In genomic region chr3:195270350-195271115, GRCh38 we compare ENCODE assay signal across 1 cellular context.
A peak's percentile ranks its signal among the peaks of the same experiment; 100 is the strongest.
TF ChIP-seq lines count a peak whose summit lies in the region.

No MANE protein-coding gene starts in this region.

TF ChIP-seq in HepG2, 621 proteins besides CTCF, POLR2A, EP300 and RAD21 (continued from another document and continues in another):
- TF ChIP-seq ARID4A (CRISPR knock-in tag; IDR thresholded peaks at IDR 0.05; ENCODE audit: borderline replicate concordance): peak; percentile 43; the same call in 1 of the 2 replicates
- TF ChIP-seq, protein P1, sequence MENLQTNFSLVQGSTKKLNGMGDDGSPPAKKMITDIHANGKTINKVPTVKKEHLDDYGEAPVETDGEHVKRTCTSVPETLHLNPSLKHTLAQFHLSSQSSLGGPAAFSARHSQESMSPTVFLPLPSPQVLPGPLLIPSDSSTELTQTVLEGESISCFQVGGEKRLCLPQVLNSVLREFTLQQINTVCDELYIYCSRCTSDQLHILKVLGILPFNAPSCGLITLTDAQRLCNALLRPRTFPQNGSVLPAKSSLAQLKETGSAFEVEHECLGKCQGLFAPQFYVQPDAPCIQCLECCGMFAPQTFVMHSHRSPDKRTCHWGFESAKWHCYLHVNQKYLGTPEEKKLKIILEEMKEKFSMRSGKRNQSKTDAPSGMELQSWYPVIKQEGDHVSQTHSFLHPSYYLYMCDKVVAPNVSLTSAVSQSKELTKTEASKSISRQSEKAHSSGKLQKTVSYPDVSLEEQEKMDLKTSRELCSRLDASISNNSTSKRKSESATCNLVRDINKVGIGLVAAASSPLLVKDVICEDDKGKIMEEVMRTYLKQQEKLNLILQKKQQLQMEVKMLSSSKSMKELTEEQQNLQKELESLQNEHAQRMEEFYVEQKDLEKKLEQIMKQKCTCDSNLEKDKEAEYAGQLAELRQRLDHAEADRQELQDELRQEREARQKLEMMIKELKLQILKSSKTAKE (CRISPR knock-in tag; IDR thresholded peaks at IDR 0.05; ENCODE audit: borderline replicate concordance): no peak
- TF ChIP-seq ZNF672 (CRISPR knock-in tag; IDR thresholded peaks at IDR 0.05): no peak
- peak; percentile 36 for TF ChIP-seq ZNF883 (CRISPR knock-in tag; IDR thresholded peaks at IDR 0.05; ENCODE audit: not compliant biosample characterization)
- no peak for TF ChIP-seq ZNF30 (CRISPR knock-in tag; IDR thresholded peaks at IDR 0.05)
- TF ChIP-seq, protein P2, sequence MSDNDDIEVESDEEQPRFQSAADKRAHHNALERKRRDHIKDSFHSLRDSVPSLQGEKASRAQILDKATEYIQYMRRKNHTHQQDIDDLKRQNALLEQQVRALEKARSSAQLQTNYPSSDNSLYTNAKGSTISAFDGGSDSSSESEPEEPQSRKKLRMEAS (IDR thresholded peaks at IDR 0.05): peak; percentile 92
- TF ChIP-seq U2AF2 (IDR thresholded peaks at IDR 0.05; ENCODE audit: low read depth, low read length): no peak
- TF ChIP-seq ARID5B (CRISPR knock-in tag; IDR thresholded peaks at IDR 0.05): no peak
- no peak for TF ChIP-seq ZNF432 (CRISPR knock-in tag; IDR thresholded peaks at IDR 0.05; ENCODE audit: borderline replicate concordance)
- no peak for TF ChIP-seq ZNF720 (CRISPR knock-in tag; IDR thresholded peaks at IDR 0.05)
- TF ChIP-seq ZNF761 (CRISPR knock-in tag; conservative IDR thresholded peaks at IDR 0.05): peak; percentile 94; the same call in 1 of the 2 replicates
- TF ChIP-seq RCOR2 (CRISPR knock-in tag; IDR thresholded peaks at IDR 0.05): no peak
- TF ChIP-seq ZBTB7B (CRISPR knock-in tag; IDR thresholded peaks at IDR 0.05): 0 out of 2 replicates have a peak, but pooled peaks have one; percentile 22
- no peak for TF ChIP-seq ZNF260 (CRISPR knock-in tag; IDR thresholded peaks at IDR 0.05; ENCODE audit: borderline replicate concordance, low read depth)
- TF ChIP-seq ZNF598 (CRISPR knock-in tag; IDR thresholded peaks at IDR 0.05; ENCODE audit: borderline replicate concordance): 0 out of 2 replicates have a peak, but pooled peaks have one; percentile 2
- no peak; the same call in none of the 2 replicates for TF ChIP-seq ZNF510 (CRISPR knock-in tag; IDR thresholded peaks at IDR 0.05; ENCODE audit: low read depth)
- TF ChIP-seq ZFP90 (CRISPR knock-in tag; IDR thresholded peaks at IDR 0.05; ENCODE audit: borderline replicate concordance): peak; percentile 64; the same call in 1 of the 2 replicates
- TF ChIP-seq ZBTB39 (CRISPR knock-in tag; IDR thresholded peaks at IDR 0.05): no peak
- TF ChIP-seq MAFG (CRISPR knock-in tag; IDR thresholded peaks at IDR 0.05): no peak
- no peak for TF ChIP-seq CC2D1A (CRISPR knock-in tag; IDR thresholded peaks at IDR 0.05)
- no peak for TF ChIP-seq ZFP36L1 (CRISPR knock-in tag; IDR thresholded peaks at IDR 0.05)
- TF ChIP-seq, protein P3, sequence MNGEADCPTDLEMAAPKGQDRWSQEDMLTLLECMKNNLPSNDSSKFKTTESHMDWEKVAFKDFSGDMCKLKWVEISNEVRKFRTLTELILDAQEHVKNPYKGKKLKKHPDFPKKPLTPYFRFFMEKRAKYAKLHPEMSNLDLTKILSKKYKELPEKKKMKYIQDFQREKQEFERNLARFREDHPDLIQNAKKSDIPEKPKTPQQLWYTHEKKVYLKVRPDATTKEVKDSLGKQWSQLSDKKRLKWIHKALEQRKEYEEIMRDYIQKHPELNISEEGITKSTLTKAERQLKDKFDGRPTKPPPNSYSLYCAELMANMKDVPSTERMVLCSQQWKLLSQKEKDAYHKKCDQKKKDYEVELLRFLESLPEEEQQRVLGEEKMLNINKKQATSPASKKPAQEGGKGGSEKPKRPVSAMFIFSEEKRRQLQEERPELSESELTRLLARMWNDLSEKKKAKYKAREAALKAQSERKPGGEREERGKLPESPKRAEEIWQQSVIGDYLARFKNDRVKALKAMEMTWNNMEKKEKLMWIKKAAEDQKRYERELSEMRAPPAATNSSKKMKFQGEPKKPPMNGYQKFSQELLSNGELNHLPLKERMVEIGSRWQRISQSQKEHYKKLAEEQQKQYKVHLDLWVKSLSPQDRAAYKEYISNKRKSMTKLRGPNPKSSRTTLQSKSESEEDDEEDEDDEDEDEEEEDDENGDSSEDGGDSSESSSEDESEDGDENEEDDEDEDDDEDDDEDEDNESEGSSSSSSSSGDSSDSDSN (CRISPR knock-in tag; IDR thresholded peaks at IDR 0.05): peak; percentile 82; the same call in 1 of the 2 replicates
- no peak for TF ChIP-seq GATA4 (IDR thresholded peaks at IDR 0.05; ENCODE audit: borderline replicate concordance, low read depth)
- TF ChIP-seq, protein P4, sequence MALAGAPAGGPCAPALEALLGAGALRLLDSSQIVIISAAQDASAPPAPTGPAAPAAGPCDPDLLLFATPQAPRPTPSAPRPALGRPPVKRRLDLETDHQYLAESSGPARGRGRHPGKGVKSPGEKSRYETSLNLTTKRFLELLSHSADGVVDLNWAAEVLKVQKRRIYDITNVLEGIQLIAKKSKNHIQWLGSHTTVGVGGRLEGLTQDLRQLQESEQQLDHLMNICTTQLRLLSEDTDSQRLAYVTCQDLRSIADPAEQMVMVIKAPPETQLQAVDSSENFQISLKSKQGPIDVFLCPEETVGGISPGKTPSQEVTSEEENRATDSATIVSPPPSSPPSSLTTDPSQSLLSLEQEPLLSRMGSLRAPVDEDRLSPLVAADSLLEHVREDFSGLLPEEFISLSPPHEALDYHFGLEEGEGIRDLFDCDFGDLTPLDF (CRISPR knock-in tag; IDR thresholded peaks at IDR 0.05): no peak
- peak; percentile 82 for TF ChIP-seq MYC (CRISPR knock-in tag; IDR thresholded peaks at IDR 0.05; ENCODE audit: borderline replicate concordance)
- no peak; the same call in 1 of the 2 replicates for TF ChIP-seq ZNF879 (CRISPR knock-in tag; IDR thresholded peaks at IDR 0.05)
- no peak for TF ChIP-seq MEIS1 (CRISPR knock-in tag; IDR thresholded peaks at IDR 0.05; ENCODE audit: borderline replicate concordance)
- TF ChIP-seq ZNF775 (CRISPR knock-in tag; IDR thresholded peaks at IDR 0.05; ENCODE audit: borderline replicate concordance): no peak
- peak; percentile 65 for TF ChIP-seq PHF8 (CRISPR knock-in tag; IDR thresholded peaks at IDR 0.05)
- TF ChIP-seq PAX8 (CRISPR knock-in tag; IDR thresholded peaks at IDR 0.05; ENCODE audit: borderline replicate concordance): no peak
- no peak for TF ChIP-seq ADNP (CRISPR knock-in tag; IDR thresholded peaks at IDR 0.05)
- no peak for TF ChIP-seq ZNF414 (CRISPR knock-in tag; IDR thresholded peaks at IDR 0.05)
- TF ChIP-seq POGZ (CRISPR knock-in tag; IDR thresholded peaks at IDR 0.05): no peak
- TF ChIP-seq SRSF9 (IDR thresholded peaks at IDR 0.05; ENCODE audit: borderline replicate concordance, insufficient read depth, low read depth, low read length, poor library complexity, severe bottlenecking): no peak
- TF ChIP-seq GTF3A (CRISPR knock-in tag; conservative IDR thresholded peaks at IDR 0.05): peak; percentile 30; the same call in 1 of the 2 replicates
- no peak for TF ChIP-seq ZNF549 (CRISPR knock-in tag; IDR thresholded peaks at IDR 0.05)
- TF ChIP-seq THYN1 (CRISPR knock-in tag; IDR thresholded peaks at IDR 0.05; ENCODE audit: borderline replicate concordance, low read depth): no peak
- TF ChIP-seq ZNF430 (CRISPR knock-in tag; IDR thresholded peaks at IDR 0.05): no peak; the same call in 1 of the 2 replicates
- peak; percentile 56 for TF ChIP-seq ZNF263 (CRISPR knock-in tag; IDR thresholded peaks at IDR 0.05)
- TF ChIP-seq FLYWCH1 (CRISPR knock-in tag; IDR thresholded peaks at IDR 0.05): peak; percentile 84; the same call in 1 of the 2 replicates
- peak; percentile 41; the same call in 1 of the 2 replicates for TF ChIP-seq REPIN1 (CRISPR knock-in tag; IDR thresholded peaks at IDR 0.05; ENCODE audit: borderline replicate concordance, low read depth)
- TF ChIP-seq ZNF350 (CRISPR knock-in tag; IDR thresholded peaks at IDR 0.05; ENCODE audit: borderline replicate concordance, low read depth): no peak
- no peak for TF ChIP-seq ARNT (IDR thresholded peaks at IDR 0.05)
- TF ChIP-seq ZNF3 (CRISPR knock-in tag; IDR thresholded peaks at IDR 0.05): no peak
- TF ChIP-seq GATAD1 (CRISPR knock-in tag; IDR thresholded peaks at IDR 0.05): no peak
- TF ChIP-seq ZNF34 (CRISPR knock-in tag; IDR thresholded peaks at IDR 0.05; ENCODE audit: borderline replicate concordance): 0 out of 2 replicates have a peak, but pooled peaks have one; percentile 68
- TF ChIP-seq, protein P5, sequence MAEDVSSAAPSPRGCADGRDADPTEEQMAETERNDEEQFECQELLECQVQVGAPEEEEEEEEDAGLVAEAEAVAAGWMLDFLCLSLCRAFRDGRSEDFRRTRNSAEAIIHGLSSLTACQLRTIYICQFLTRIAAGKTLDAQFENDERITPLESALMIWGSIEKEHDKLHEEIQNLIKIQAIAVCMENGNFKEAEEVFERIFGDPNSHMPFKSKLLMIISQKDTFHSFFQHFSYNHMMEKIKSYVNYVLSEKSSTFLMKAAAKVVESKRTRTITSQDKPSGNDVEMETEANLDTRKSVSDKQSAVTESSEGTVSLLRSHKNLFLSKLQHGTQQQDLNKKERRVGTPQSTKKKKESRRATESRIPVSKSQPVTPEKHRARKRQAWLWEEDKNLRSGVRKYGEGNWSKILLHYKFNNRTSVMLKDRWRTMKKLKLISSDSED (CRISPR knock-in tag; IDR thresholded peaks at IDR 0.05): no peak
- no peak for TF ChIP-seq ZNF644 (CRISPR knock-in tag; IDR thresholded peaks at IDR 0.05; ENCODE audit: low read depth)
- peak; percentile 80; the same call in 1 of the 2 replicates for TF ChIP-seq ZSCAN12 (CRISPR knock-in tag; IDR thresholded peaks at IDR 0.05)
- 0 out of 2 replicates have a peak, but pooled peaks have one; percentile 55 for TF ChIP-seq ZNF788 (CRISPR knock-in tag; IDR thresholded peaks at IDR 0.05; ENCODE audit: borderline replicate concordance)
